ENCODE assay signal across 8 cellular contexts in genomic region chr13:99501135-99501951, GRCh38. TPM values are rescaled to one million over a fixed set of nuclear protein-coding genes. Genes with fewer than 3 reads are reported as not detected.
DNase-seq lines count a peak whose midpoint lies in the region; ATAC-seq and TF ChIP-seq lines count a peak whose summit lies in the region.

A gene with protein sequence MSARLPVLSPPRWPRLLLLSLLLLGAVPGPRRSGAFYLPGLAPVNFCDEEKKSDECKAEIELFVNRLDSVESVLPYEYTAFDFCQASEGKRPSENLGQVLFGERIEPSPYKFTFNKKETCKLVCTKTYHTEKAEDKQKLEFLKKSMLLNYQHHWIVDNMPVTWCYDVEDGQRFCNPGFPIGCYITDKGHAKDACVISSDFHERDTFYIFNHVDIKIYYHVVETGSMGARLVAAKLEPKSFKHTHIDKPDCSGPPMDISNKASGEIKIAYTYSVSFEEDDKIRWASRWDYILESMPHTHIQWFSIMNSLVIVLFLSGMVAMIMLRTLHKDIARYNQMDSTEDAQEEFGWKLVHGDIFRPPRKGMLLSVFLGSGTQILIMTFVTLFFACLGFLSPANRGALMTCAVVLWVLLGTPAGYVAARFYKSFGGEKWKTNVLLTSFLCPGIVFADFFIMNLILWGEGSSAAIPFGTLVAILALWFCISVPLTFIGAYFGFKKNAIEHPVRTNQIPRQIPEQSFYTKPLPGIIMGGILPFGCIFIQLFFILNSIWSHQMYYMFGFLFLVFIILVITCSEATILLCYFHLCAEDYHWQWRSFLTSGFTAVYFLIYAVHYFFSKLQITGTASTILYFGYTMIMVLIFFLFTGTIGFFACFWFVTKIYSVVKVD (plus strand): TSS chr13:99501472. CDS start chr13:99501607, 135 bp downstream.

- peak; percentile 45 for ATAC-seq in GM21619 (IDR thresholded peaks at IDR 0.05; ENCODE audit: unreplicated experiment)

- DNase-seq in DMS153 (lab: John Stamatoyannopoulos, UW) (peak; percentile 94), KBM-7 (peak; percentile 98), erythroblast (lab: John Stamatoyannopoulos, UW) (peak; percentile 98 to 99)
- peak; percentile 98 for DNase-seq in activated T-cell treated with anti-CD3 and anti-CD28 coated beads, Interleukin-2, amount 50 U/mL, for 24 hours
- peak; percentile 93 to 94 for DNase-seq in stimulated activated CD8-positive, alpha-beta memory T cell treated with anti-CD3 and anti-CD28 coated beads, Interleukin-7, amount 100 ng/mL, for 1 hour (ENCODE audit: low read depth in 2 of 2)

- no peaks in the 10 kb centered on the region for H3K36me3 ChIP-seq in mucosa of stomach (ENCODE audit: control insufficient read depth, insufficient read depth, low read length)

- no peaks in the 10 kb centered on the region for H3K27me3 Mint-ChIP-seq in activated T-cell treated with anti-CD3 and anti-CD28 coated beads, Interleukin-2, amount 50 U/mL, for 24 hours

- peaks cover 19% of the 10 kb centered on the region for H3K4me1 ChIP-seq in mucosa of stomach (ENCODE audit: control insufficient read depth, insufficient read depth, low read length)

- H3K9me3 Mint-ChIP-seq in activated T-cell treated with anti-CD3 and anti-CD28 coated beads, Interleukin-2, amount 50 U/mL, for 24 hours, result peaks cover 5% of the 10 kb centered on the region

- peaks cover 80% of the 10 kb centered on the region for H3K4me1 Mint-ChIP-seq in activated T-cell treated with anti-CD3 and anti-CD28 coated beads, Interleukin-2, amount 50 U/mL, for 24 hours (ENCODE audit: low read depth)

- peaks cover 44% of the 10 kb centered on the region for H3K36me3 Mint-ChIP-seq in activated T-cell treated with anti-CD3 and anti-CD28 coated beads, Interleukin-2, amount 50 U/mL, for 24 hours (ENCODE audit: low read depth)

- H3K27me3 ChIP-seq in mucosa of stomach (ENCODE audit: control insufficient read depth, insufficient read depth, low read length), result no peaks in the 10 kb centered on the region

- peak within 1 kb of the TSS; percentile 96 for H3K27ac Mint-ChIP-seq in activated T-cell treated with anti-CD3 and anti-CD28 coated beads, Interleukin-2, amount 50 U/mL, for 24 hours

- H3K9me3 ChIP-seq in mucosa of stomach (ENCODE audit: control insufficient read depth, low read length), result no peaks in the 10 kb centered on the region

- H3K4me3 ChIP-seq in mucosa of stomach (ENCODE audit: low read length), result peak within 1 kb of the TSS; percentile 92

- in situ Hi-C loops in KBM-7 (cut with MboI; ENCODE audit: low pct_unique_long_range_greater_than_20kb, low sequenced_read_pairs), result no loop called here

- peak within 1 kb of the TSS; percentile 96 for H3K9ac ChIP-seq in mucosa of stomach (ENCODE audit: low read length)

- TF ChIP-seq POLR2A in erythroblast (IDR thresholded peaks at IDR 0.05; ENCODE audit: low read length), result peak; percentile 83

- peak within 1 kb of the TSS; percentile 94 for H3K4me3 Mint-ChIP-seq in activated T-cell treated with anti-CD3 and anti-CD28 coated beads, Interleukin-2, amount 50 U/mL, for 24 hours

TF ChIP-seq in PFSK-1, 5 proteins besides CTCF, POLR2A, EP300 and RAD21:
- TF ChIP-seq POLR2AphosphoS5 (IDR thresholded peaks at IDR 0.05; ENCODE audit: low read depth, low read length) (peak; percentile 45), SIN3A (IDR thresholded peaks at IDR 0.05; ENCODE audit: borderline replicate concordance, insufficient read depth, low read length) (0 out of 2 replicates have a peak, but pooled peaks have one; percentile 59), TAF1 (IDR thresholded peaks at IDR 0.05; ENCODE audit: borderline replicate concordance, insufficient read depth, low read length) (0 out of 2 replicates have a peak, but pooled peaks have one; percentile 40), FOXP2 (optimal IDR thresholded peaks at IDR 0.05; ENCODE audit: borderline replicate concordance, extremely low read depth, extremely low read length, insufficient read depth) (no peak)
- TF ChIP-seq, protein P1, sequence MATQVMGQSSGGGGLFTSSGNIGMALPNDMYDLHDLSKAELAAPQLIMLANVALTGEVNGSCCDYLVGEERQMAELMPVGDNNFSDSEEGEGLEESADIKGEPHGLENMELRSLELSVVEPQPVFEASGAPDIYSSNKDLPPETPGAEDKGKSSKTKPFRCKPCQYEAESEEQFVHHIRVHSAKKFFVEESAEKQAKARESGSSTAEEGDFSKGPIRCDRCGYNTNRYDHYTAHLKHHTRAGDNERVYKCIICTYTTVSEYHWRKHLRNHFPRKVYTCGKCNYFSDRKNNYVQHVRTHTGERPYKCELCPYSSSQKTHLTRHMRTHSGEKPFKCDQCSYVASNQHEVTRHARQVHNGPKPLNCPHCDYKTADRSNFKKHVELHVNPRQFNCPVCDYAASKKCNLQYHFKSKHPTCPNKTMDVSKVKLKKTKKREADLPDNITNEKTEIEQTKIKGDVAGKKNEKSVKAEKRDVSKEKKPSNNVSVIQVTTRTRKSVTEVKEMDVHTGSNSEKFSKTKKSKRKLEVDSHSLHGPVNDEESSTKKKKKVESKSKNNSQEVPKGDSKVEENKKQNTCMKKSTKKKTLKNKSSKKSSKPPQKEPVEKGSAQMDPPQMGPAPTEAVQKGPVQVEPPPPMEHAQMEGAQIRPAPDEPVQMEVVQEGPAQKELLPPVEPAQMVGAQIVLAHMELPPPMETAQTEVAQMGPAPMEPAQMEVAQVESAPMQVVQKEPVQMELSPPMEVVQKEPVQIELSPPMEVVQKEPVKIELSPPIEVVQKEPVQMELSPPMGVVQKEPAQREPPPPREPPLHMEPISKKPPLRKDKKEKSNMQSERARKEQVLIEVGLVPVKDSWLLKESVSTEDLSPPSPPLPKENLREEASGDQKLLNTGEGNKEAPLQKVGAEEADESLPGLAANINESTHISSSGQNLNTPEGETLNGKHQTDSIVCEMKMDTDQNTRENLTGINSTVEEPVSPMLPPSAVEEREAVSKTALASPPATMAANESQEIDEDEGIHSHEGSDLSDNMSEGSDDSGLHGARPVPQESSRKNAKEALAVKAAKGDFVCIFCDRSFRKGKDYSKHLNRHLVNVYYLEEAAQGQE (IDR thresholded peaks at IDR 0.05; ENCODE audit: insufficient read depth in 1 of 2, low read depth in 2 of 2, low read length in 2 of 2), result 0 out of 4 replicates have a peak, but pooled peaks of 1 of the 2 experiments have one; percentile 11

RNA-seq across cellular contexts. Expression of the gene that starts here (rescaled TPM):
- 12.5 TPM for polyA plus RNA-seq in PFSK-1 (2012; ENCODE audit: insufficient read length, low read depth)

Comparison
In these comparisons a context has a peak if more than half of its experiments do, and no peak if none do; other contexts are left out.
1. Peak in every context shown above with its lines: DNase-seq, ATAC-seq and H3K4me3 ChIP-seq.